Comparison of ENCODE assay signal across 28 cellular contexts in genomic region chr2:204727368-204727767, GRCh38.
"Had no signal": no experiment of that assay in that cellular context is flagged by ENCODE, and none has a peak within 500 bp of the region (broad histone marks: within the 10 kb centered on the region; RNA-seq: fewer than 3 reads in every experiment).

No MANE protein-coding gene starts in this region.

- H3K4me3 Mint-ChIP-seq: activated CD8-positive, alpha-beta memory T cell treated with anti-CD3 and anti-CD28 coated beads, Interleukin-2, amount 10 ng/mL, durations not matched to agents 7 days and 5 days; activated CD8-positive, alpha-beta T cell treated with anti-CD3 and anti-CD28 coated beads, Interleukin-2, amount 10 ng/mL, durations not matched to agents 7 days and 5 days; activated naive CD8-positive, alpha-beta T cell; activated T-cell treated with anti-CD3 and anti-CD28 coated beads, Interleukin-2, amount 50 U/mL, for 72 hours; dendritic cell treated with granulocyte-macrophage colony-stimulating factor and Interleukin-4, amounts not matched to agents 40 ng/mL and 50 ng/mL, for 4 days; naive B cell; neural crest cell; stimulated activated naive B cell treated with anti-CD40 and anti-IgM and Interleukin-4, amounts not matched to agents 10 μg/mL and 1 μg/mL and 100 μg/mL, for 72 hours had no signal

- H3K27ac Mint-ChIP-seq: activated CD8-positive, alpha-beta memory T cell treated with anti-CD3 and anti-CD28 coated beads, Interleukin-2, amount 10 ng/mL, durations not matched to agents 7 days and 5 days; activated CD8-positive, alpha-beta T cell treated with anti-CD3 and anti-CD28 coated beads, Interleukin-2, amount 10 ng/mL, durations not matched to agents 7 days and 5 days; activated naive CD8-positive, alpha-beta T cell; activated T-cell treated with anti-CD3 and anti-CD28 coated beads, Interleukin-2, amount 50 U/mL, for 72 hours; dendritic cell treated with granulocyte-macrophage colony-stimulating factor and Interleukin-4, amounts not matched to agents 40 ng/mL and 50 ng/mL, for 4 days; naive B cell; stimulated activated naive B cell treated with anti-CD40 and anti-IgM and Interleukin-4, amounts not matched to agents 10 μg/mL and 1 μg/mL and 100 μg/mL, for 72 hours had no signal

- H3K4me3 ChIP-seq: esophagus squamous epithelium, heart right ventricle, left ventricle myocardium inferior, lung, right atrium auricular region, stomach, thyroid gland, upper lobe of left lung, vagina had no signal

- H3K9me3 Mint-ChIP-seq: activated T-cell treated with anti-CD3 and anti-CD28 coated beads, Interleukin-2, amount 50 U/mL, for 72 hours had no signal

- H3K4me1 Mint-ChIP-seq: activated CD8-positive, alpha-beta memory T cell treated with anti-CD3 and anti-CD28 coated beads, Interleukin-2, amount 10 ng/mL, durations not matched to agents 7 days and 5 days; naive B cell; stimulated activated naive B cell treated with anti-CD40 and anti-IgM and Interleukin-4, amounts not matched to agents 10 μg/mL and 1 μg/mL and 100 μg/mL, for 72 hours had no signal

- H3K27me3 Mint-ChIP-seq: activated CD8-positive, alpha-beta memory T cell treated with anti-CD3 and anti-CD28 coated beads, Interleukin-2, amount 10 ng/mL, durations not matched to agents 7 days and 5 days; dendritic cell treated with granulocyte-macrophage colony-stimulating factor and Interleukin-4, amounts not matched to agents 40 ng/mL and 50 ng/mL, for 4 days; naive B cell; stimulated activated naive B cell treated with anti-CD40 and anti-IgM and Interleukin-4, amounts not matched to agents 10 μg/mL and 1 μg/mL and 100 μg/mL, for 72 hours had no signal

- ATAC-seq: activated CD8-positive, alpha-beta memory T cell treated with anti-CD3 and anti-CD28 coated beads, Interleukin-2, amount 10 ng/mL, durations not matched to agents 7 days and 5 days; activated CD8-positive, alpha-beta T cell treated with anti-CD3 and anti-CD28 coated beads, Interleukin-2, amount 10 ng/mL, durations not matched to agents 7 days and 5 days; activated T-cell treated with anti-CD3 and anti-CD28 coated beads, Interleukin-2, amount 50 U/mL, for 72 hours; heart right ventricle; stimulated activated naive B cell treated with anti-CD40 and anti-IgM and Interleukin-4, amounts not matched to agents 10 μg/mL and 1 μg/mL and 100 μg/mL, for 72 hours had no signal

- H3K36me3 Mint-ChIP-seq: activated CD8-positive, alpha-beta memory T cell treated with anti-CD3 and anti-CD28 coated beads, Interleukin-2, amount 10 ng/mL, durations not matched to agents 7 days and 5 days; activated naive CD8-positive, alpha-beta T cell; naive B cell; stimulated activated naive B cell treated with anti-CD40 and anti-IgM and Interleukin-4, amounts not matched to agents 10 μg/mL and 1 μg/mL and 100 μg/mL, for 72 hours had no signal

- DNase-seq: activated CD4-positive, alpha-beta T cell treated with anti-CD3 and anti-CD28 coated beads for 1 hour; activated CD8-positive, alpha-beta memory T cell treated with anti-CD3 and anti-CD28 coated beads, Interleukin-2, amount 10 ng/mL, durations not matched to agents 7 days and 5 days; activated CD8-positive, alpha-beta T cell treated with anti-CD3 and anti-CD28 coated beads, Interleukin-2, amount 10 ng/mL, durations not matched to agents 7 days and 5 days; activated naive CD4-positive, alpha-beta T cell treated with Interleukin-2 at 50 U/mL for 16 hours; activated T-cell treated with anti-CD3 and anti-CD28 coated beads, Interleukin-2, amount 50 U/mL, for 72 hours; aorta; brain microvascular endothelial cell; caudate nucleus; esophagus squamous epithelium; foreskin melanocyte; heart right ventricle; kidney glomerular epithelial cell; left ventricle myocardium inferior; naive B cell; occipital lobe; stimulated activated CD4-positive, alpha-beta T cell treated with anti-CD3 and anti-CD28 coated beads, Interleukin-15, amount 100 ng/mL, for 24 hours; stimulated activated CD4-positive, alpha-beta T cell treated with anti-CD3 and anti-CD28 coated beads, Interleukin-2, amount 100 ng/mL, for 24 hours; stimulated activated naive B cell treated with anti-CD40 and anti-IgM and Interleukin-4, amounts not matched to agents 10 μg/mL and 1 μg/mL and 100 μg/mL, for 72 hours; stomach; T-helper 2 cell; thyroid gland; upper lobe of left lung had no signal
